In the genomic region with DNA sequence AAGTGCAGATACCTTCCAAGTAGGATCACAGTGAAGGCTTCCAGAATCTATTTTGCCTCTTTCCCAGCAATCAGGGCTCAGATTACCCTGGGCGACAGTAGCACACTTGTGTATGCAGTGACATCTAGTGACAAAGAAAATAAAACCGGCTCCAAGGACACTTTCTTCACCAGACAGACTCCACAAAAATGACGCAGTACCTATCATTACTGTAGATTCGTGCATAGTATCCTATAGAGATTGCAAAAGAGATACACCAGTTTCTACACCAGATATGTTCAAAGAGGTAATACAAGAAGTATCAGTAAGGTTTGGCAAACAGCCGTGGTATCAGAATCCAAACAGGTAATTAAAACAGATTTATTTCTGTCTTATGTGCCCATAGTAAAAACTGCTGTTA, we compare ENCODE assay signal across 8 cellular contexts.
DNase-seq lines count a peak whose midpoint lies in the region; ATAC-seq, FAIRE-seq and TF ChIP-seq lines count a peak whose summit lies in the region.

No MANE protein-coding gene starts in this region.

- in situ Hi-C loops in GM13977 (cut with MboI; ENCODE audit: low pct_unique_long_range_greater_than_20kb, low sequenced_read_pairs, unreplicated experiment), result no loop called here

- TF ChIP-seq CTCF in GM13977 (IDR thresholded peaks at IDR 0.05; ENCODE audit: extremely low read depth, insufficient read depth, missing control alignments), result peak; percentile 66
- peak; percentile 38 for TF ChIP-seq CTCF in cardiac fibroblast (IDR thresholded peaks at IDR 0.05; ENCODE audit: low read depth, low read length)

- H3K27me3 ChIP-seq in aorta (ENCODE audit: control insufficient read depth in 1 of 2, insufficient read depth in 2 of 2, low read length in 1 of 2), result no peaks in the 10 kb centered on the region

- DNase-seq in GM13977 (ENCODE audit: low spot score) (peak; percentile 51), HTR-8/SVneo (ENCODE audit: insufficient read length, low spot score) (peak; percentile 68), NCI-H82 (lab: John Stamatoyannopoulos, UW) (peak; percentile 90), cardiac fibroblast (ENCODE audit: low read depth in 2 of 2) (peak; percentile 82 to 84), left kidney (ENCODE audit: low read depth, low spot score) (peak; percentile 89), aorta (peak in 1 of 2 donors; percentile 48)
- DNase-seq in stimulated activated naive CD4-positive, alpha-beta T cell treated with Interleukin-2 at 50 U/mL for 16 hours (lab: John Stamatoyannopoulos, UW), result no peak

- WGBS in aorta, 2 donors, result 4 to 5% methylated on average over 5 of the region's 5 CpGs

- ATAC-seq in aorta (ENCODE audit: low FRiP score) (peak; percentile 86), HG02571 (IDR thresholded peaks at IDR 0.05; ENCODE audit: unreplicated experiment) (no peak)

- H3K27ac ChIP-seq in aorta (ENCODE audit: low read depth in 1 of 2, low read length in 2 of 2), result no peak overlapping the region

- no peaks in the 10 kb centered on the region for H3K9me3 ChIP-seq in aorta (ENCODE audit: control insufficient read depth, low read length)

- FAIRE-seq in HTR-8/SVneo (lab: Jason Lieb, UNC), result no peak

- H3K4me3 ChIP-seq in cardiac fibroblast (replicated peaks in 1 of 2; ENCODE audit: low read depth in 2 of 2, low read length in 2 of 2), result no peak overlapping the region
- no peak overlapping the region for H3K4me3 ChIP-seq in aorta (ENCODE audit: low read length in 2 of 2)

- no peaks in the 10 kb centered on the region for H3K36me3 ChIP-seq in aorta (ENCODE audit: control insufficient read depth in 1 of 2, insufficient read depth in 2 of 2, low read length in 1 of 2)

- intact Hi-C loops in aorta (cut with DNase I), result loop anchor here (1.0 to 10.0 kb wide), 7 partner anchors 369 to 1299 kb away; a partner anchor contains a TSS

- H3K4me1 ChIP-seq in aorta (ENCODE audit: control insufficient read depth in 1 of 2, insufficient read depth in 2 of 2, low read length in 2 of 2), result peaks cover 0 to 2% of the 10 kb centered on the region in 2 donors
